ENCODE assay signal across 8 cellular contexts in genomic region chr16:30077656-30078055, GRCh38. TPM values are rescaled to one million over a fixed set of nuclear protein-coding genes. Genes with fewer than 3 reads are reported as not detected.
DNase-seq lines count a peak whose midpoint lies in the region; ATAC-seq and TF ChIP-seq lines count a peak whose summit lies in the region.
"Had no signal": no experiment of that assay in that cellular context is flagged by ENCODE, and none has a peak within 500 bp of the region (broad histone marks: within the 10 kb centered on the region; RNA-seq: fewer than 3 reads in every experiment).

No MANE protein-coding gene starts in this region.

- peaks cover 22% of the 10 kb centered on the region for H3K4me1 Mint-ChIP-seq in memory B cell

- no peaks in the 10 kb centered on the region for H3K9me2 ChIP-seq in DOHH2 (replicated peaks; ENCODE audit: control insufficient read depth, low read length)
- no peaks in the 10 kb centered on the region for H3K9me2 ChIP-seq in SU-DHL-6 (replicated peaks; ENCODE audit: insufficient read depth, low read length)

- H3K4me1 ChIP-seq in DOHH2 (ENCODE audit: control insufficient read depth, low read length) = peaks cover 27% of the 10 kb centered on the region
- H3K4me1 ChIP-seq in ascending aorta = peaks cover 6 to 19% of the 10 kb centered on the region in 2 donors

- no peak overlapping the region for H3K27ac ChIP-seq in DOHH2 (ENCODE audit: low read depth, low read length)
- no peak overlapping the region for H3K27ac ChIP-seq in SU-DHL-6 (ENCODE audit: low read depth, low read length)
- H3K27ac ChIP-seq in ascending aorta = no peak overlapping the region

- H3K36me3 Mint-ChIP-seq in memory B cell = peaks cover 21% of the 10 kb centered on the region

- no peak for TF ChIP-seq CTCF in DOHH2 (IDR thresholded peaks at IDR 0.05; ENCODE audit: low read depth, low read length, poor library complexity, severe bottlenecking)
- no peak for TF ChIP-seq CTCF in SU-DHL-6 (IDR thresholded peaks at IDR 0.05; ENCODE audit: insufficient read depth, low read length, poor library complexity, severe bottlenecking)
- no peak for TF ChIP-seq CTCF in ascending aorta (IDR thresholded peaks at IDR 0.05)

- ATAC-seq in memory B cell (ENCODE audit: low read depth) (no peak), HG03439 (IDR thresholded peaks at IDR 0.05; ENCODE audit: unreplicated experiment) (no peak)

- H3K36me3 ChIP-seq in DOHH2 (ENCODE audit: control insufficient read depth, low read length) (peaks cover 61% of the 10 kb centered on the region), SU-DHL-6 (ENCODE audit: low read length) (no peaks in the 10 kb centered on the region), ascending aorta (peaks cover 44 to 52% of the 10 kb centered on the region in 2 donors)

- no peaks in the 10 kb centered on the region for H3K27me3 Mint-ChIP-seq in memory B cell

- H2AFZ ChIP-seq in SU-DHL-6 (ENCODE audit: low read depth, low read length, severe bottlenecking) = no peak overlapping the region

- H3K27me3 ChIP-seq in DOHH2 (ENCODE audit: control insufficient read depth, low read length) (no peaks in the 10 kb centered on the region), SU-DHL-6 (ENCODE audit: low read length) (no peaks in the 10 kb centered on the region), ascending aorta (no peaks in the 10 kb centered on the region)

- H3K4me2 ChIP-seq in DOHH2 (ENCODE audit: low read length) (peak overlapping the region; percentile 87), SU-DHL-6 (ENCODE audit: low read depth, low read length, poor library complexity, severe bottlenecking) (peak overlapping the region; percentile 94)

- H3K9ac ChIP-seq in SU-DHL-6 (ENCODE audit: low read length) = peak overlapping the region; percentile 97; the same call in 1 of the 2 replicates

- intact Hi-C loops in ascending aorta (cut with DNase I) = loop anchor here (2.0 kb wide), 1 partner anchor 13 kb away; the partner anchor contains the start of gene TBX6

- H3F3A ChIP-seq in DOHH2 (ENCODE audit: control insufficient read depth, insufficient read depth) = peaks cover 22% of the 10 kb centered on the region
- H3F3A ChIP-seq in SU-DHL-6 (ENCODE audit: insufficient read depth) = peaks cover 28% of the 10 kb centered on the region

- DNase-seq in memory B cell (ENCODE audit: low spot score in 2 of 2) (no peak), ascending aorta (ENCODE audit: low spot score in 2 of 2) (no peak), germinal center (ENCODE audit: low spot score) (no peak)
- DNase-seq: SHP77 had no signal

- H3K27ac Mint-ChIP-seq in memory B cell = peak overlapping the region; percentile 97

- peak overlapping the region; percentile 22 for H3K4me3 Mint-ChIP-seq in memory B cell

- H3K4me3 ChIP-seq in DOHH2 (ENCODE audit: low read length) = peak overlapping the region; percentile 91
- H3K4me3 ChIP-seq in SU-DHL-6 (ENCODE audit: insufficient read depth, low read length, poor library complexity, severe bottlenecking) = no peak overlapping the region
- H3K4me3 ChIP-seq in ascending aorta = peak overlapping the region in 1 of 2 donors; percentile 96

- H3K79me2 ChIP-seq in DOHH2 (ENCODE audit: control insufficient read depth, low read length) = peaks cover 60% of the 10 kb centered on the region
- H3K79me2 ChIP-seq in SU-DHL-6 (ENCODE audit: insufficient read depth, low read length) = peaks cover 47% of the 10 kb centered on the region

- H3K9me3 Mint-ChIP-seq in memory B cell = no peaks in the 10 kb centered on the region

- H3K9me3 ChIP-seq in DOHH2 (ENCODE audit: control insufficient read depth, insufficient read depth, low read length) = no peaks in the 10 kb centered on the region
- H3K9me3 ChIP-seq in SU-DHL-6 (ENCODE audit: insufficient read depth, low read length) = no peaks in the 10 kb centered on the region
- H3K9me3 ChIP-seq in ascending aorta = no peaks in the 10 kb centered on the region

- H4K20me1 ChIP-seq in DOHH2 (ENCODE audit: control insufficient read depth, insufficient read depth, low read depth, low read length) = peaks cover 20% of the 10 kb centered on the region
- no peaks in the 10 kb centered on the region; the same call in 1 of the 2 replicates for H4K20me1 ChIP-seq in SU-DHL-6 (ENCODE audit: low read depth, low read length)

RNA-seq across cellular contexts. Expression of gene PPP4C, which starts 1.9 kb away (rescaled TPM):
- total RNA-seq in ascending aorta = 50.7 TPM

RNA-seq across cellular contexts. Expression of gene ALDOA, which starts 12.1 kb away (rescaled TPM):
- 1,202 TPM for total RNA-seq in ascending aorta

RNA-seq across cellular contexts. Expression of gene TBX6, which starts 14.1 kb away (rescaled TPM):
- 0.75 TPM for total RNA-seq in ascending aorta
- total RNA-seq: G401 had no signal

RNA-seq across cellular contexts. Expression of gene YPEL3, which starts 18.4 kb away (rescaled TPM):
- total RNA-seq in ascending aorta = 98.6 TPM
- total RNA-seq: G401 had no signal

RNA-seq across cellular contexts. Expression of gene GDPD3, which starts 35.7 kb away (rescaled TPM):
- 0.53 TPM for total RNA-seq in ascending aorta
- total RNA-seq: G401 had no signal
